1 cellular context compared by ENCODE assay signal in the genomic region with DNA sequence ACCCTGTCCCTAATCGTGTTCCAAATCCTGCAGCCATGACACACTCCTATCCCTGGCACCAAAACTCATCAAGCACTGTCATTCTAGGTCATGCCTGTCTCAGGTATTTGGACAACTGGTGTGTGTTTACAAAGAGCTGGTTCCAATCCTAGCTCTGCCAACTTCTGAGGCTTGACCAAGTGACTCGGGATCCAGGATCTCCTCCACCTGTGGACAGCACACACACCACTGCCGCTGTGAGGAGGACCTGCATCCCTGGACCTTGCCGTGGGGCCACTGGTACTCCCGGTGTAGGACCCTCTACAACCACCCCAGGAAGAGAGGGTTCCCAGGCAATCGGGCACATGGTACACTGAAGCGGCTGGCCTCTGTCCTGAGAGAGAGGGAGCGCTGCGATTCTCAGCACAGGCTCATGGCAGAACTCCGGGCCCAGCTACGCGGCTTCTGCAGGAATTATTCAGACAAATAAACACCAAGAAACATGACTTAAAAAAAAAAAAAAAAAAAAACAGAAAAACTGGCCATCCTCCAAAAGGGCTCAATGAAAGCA.
TF ChIP-seq lines count a peak whose summit lies in the region.

No MANE protein-coding gene starts in this region.

TF ChIP-seq in GM12878, 131 proteins besides CTCF, POLR2A, EP300 and RAD21 (continued from another document):
- TF ChIP-seq, protein P1, sequence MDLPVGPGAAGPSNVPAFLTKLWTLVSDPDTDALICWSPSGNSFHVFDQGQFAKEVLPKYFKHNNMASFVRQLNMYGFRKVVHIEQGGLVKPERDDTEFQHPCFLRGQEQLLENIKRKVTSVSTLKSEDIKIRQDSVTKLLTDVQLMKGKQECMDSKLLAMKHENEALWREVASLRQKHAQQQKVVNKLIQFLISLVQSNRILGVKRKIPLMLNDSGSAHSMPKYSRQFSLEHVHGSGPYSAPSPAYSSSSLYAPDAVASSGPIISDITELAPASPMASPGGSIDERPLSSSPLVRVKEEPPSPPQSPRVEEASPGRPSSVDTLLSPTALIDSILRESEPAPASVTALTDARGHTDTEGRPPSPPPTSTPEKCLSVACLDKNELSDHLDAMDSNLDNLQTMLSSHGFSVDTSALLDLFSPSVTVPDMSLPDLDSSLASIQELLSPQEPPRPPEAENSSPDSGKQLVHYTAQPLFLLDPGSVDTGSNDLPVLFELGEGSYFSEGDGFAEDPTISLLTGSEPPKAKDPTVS (IDR thresholded peaks at IDR 0.05; ENCODE audit: low read depth, low read length): no peak
- TF ChIP-seq, protein P2, sequence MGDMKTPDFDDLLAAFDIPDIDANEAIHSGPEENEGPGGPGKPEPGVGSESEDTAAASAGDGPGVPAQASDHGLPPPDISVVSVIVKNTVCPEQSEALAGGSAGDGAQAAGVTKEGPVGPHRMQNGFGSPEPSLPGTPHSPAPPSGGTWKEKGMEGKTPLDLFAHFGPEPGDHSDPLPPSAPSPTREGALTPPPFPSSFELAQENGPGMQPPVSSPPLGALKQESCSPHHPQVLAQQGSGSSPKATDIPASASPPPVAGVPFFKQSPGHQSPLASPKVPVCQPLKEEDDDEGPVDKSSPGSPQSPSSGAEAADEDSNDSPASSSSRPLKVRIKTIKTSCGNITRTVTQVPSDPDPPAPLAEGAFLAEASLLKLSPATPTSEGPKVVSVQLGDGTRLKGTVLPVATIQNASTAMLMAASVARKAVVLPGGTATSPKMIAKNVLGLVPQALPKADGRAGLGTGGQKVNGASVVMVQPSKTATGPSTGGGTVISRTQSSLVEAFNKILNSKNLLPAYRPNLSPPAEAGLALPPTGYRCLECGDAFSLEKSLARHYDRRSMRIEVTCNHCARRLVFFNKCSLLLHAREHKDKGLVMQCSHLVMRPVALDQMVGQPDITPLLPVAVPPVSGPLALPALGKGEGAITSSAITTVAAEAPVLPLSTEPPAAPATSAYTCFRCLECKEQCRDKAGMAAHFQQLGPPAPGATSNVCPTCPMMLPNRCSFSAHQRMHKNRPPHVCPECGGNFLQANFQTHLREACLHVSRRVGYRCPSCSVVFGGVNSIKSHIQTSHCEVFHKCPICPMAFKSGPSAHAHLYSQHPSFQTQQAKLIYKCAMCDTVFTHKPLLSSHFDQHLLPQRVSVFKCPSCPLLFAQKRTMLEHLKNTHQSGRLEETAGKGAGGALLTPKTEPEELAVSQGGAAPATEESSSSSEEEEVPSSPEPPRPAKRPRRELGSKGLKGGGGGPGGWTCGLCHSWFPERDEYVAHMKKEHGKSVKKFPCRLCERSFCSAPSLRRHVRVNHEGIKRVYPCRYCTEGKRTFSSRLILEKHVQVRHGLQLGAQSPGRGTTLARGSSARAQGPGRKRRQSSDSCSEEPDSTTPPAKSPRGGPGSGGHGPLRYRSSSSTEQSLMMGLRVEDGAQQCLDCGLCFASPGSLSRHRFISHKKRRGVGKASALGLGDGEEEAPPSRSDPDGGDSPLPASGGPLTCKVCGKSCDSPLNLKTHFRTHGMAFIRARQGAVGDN (IDR thresholded peaks at IDR 0.05): no peak
- TF ChIP-seq RUNX3 (IDR thresholded peaks at IDR 0.05; ENCODE audit: low read length) (no peak), MTA3 (IDR thresholded peaks at IDR 0.05; ENCODE audit: borderline replicate concordance, low read length) (no peak), MXI1 (IDR thresholded peaks at IDR 0.05; ENCODE audit: low read depth, low read length) (no peak), HDAC2 (IDR thresholded peaks at IDR 0.05) (no peak)
- TF ChIP-seq, protein P3, sequence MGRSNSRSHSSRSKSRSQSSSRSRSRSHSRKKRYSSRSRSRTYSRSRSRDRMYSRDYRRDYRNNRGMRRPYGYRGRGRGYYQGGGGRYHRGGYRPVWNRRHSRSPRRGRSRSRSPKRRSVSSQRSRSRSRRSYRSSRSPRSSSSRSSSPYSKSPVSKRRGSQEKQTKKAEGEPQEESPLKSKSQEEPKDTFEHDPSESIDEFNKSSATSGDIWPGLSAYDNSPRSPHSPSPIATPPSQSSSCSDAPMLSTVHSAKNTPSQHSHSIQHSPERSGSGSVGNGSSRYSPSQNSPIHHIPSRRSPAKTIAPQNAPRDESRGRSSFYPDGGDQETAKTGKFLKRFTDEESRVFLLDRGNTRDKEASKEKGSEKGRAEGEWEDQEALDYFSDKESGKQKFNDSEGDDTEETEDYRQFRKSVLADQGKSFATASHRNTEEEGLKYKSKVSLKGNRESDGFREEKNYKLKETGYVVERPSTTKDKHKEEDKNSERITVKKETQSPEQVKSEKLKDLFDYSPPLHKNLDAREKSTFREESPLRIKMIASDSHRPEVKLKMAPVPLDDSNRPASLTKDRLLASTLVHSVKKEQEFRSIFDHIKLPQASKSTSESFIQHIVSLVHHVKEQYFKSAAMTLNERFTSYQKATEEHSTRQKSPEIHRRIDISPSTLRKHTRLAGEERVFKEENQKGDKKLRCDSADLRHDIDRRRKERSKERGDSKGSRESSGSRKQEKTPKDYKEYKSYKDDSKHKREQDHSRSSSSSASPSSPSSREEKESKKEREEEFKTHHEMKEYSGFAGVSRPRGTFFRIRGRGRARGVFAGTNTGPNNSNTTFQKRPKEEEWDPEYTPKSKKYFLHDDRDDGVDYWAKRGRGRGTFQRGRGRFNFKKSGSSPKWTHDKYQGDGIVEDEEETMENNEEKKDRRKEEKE (IDR thresholded peaks at IDR 0.05): no peak
TF ChIP-seq in GM12878: peak in this region for 0.
